28 cellular contexts compared by ENCODE assay signal in genomic region chr2:134129900-134130537, GRCh38.
"Had no signal": no experiment of that assay in that cellular context is flagged by ENCODE, and none has a peak within 500 bp of the region (broad histone marks: within the 10 kb centered on the region; RNA-seq: fewer than 3 reads in every experiment).

No MANE protein-coding gene starts in this region.

- ATAC-seq: activated CD8-positive, alpha-beta memory T cell treated with anti-CD3 and anti-CD28 coated beads, Interleukin-2, amount 10 ng/mL, durations not matched to agents 7 days and 5 days; activated T-cell treated with anti-CD3 and anti-CD28 coated beads, Interleukin-2, amount 50 U/mL, for 72 hours; activated T-helper 17 cell treated with anti-CD3 and anti-CD28 coated beads, Interleukin-2, amount 50 U/mL, for 72 hours; PC-3; Right ventricle myocardium inferior; WTC11 had no signal

- DNase-seq: activated CD4-positive, alpha-beta memory T cell treated with anti-CD3 and anti-CD28 coated beads for 36 hours; activated CD4-positive, alpha-beta T cell treated with anti-CD3 and anti-CD28 coated beads for 4 hours; activated CD4-positive, alpha-beta T cell treated with anti-CD3 and anti-CD28 coated beads, Interleukin-2, amount 50 U/mL, for 1 hour; activated CD4-positive, CD25-positive, alpha-beta regulatory T cell treated with anti-CD3 and anti-CD28 coated beads, Interleukin-2, amount 50 U/mL, for 72 hours; activated CD8-positive, alpha-beta memory T cell treated with anti-CD3 and anti-CD28 coated beads, Interleukin-2, amount 10 ng/mL, durations not matched to agents 7 days and 5 days; activated effector memory CD4-positive, alpha-beta T cell treated with anti-CD3 and anti-CD28 coated beads, Interleukin-2, amount 50 U/mL, for 16 hours; activated naive CD4-positive, alpha-beta T cell; activated naive CD4-positive, alpha-beta T cell treated with anti-CD3 and anti-CD28 coated beads, Interleukin-2, amount 50 U/mL, for 16 hours; activated naive CD8-positive, alpha-beta T cell treated with anti-CD3 and anti-CD28 coated beads for 36 hours; activated T-cell treated with anti-CD3 and anti-CD28 coated beads, Interleukin-2, amount 50 U/mL, for 1 hour; activated T-cell treated with anti-CD3 and anti-CD28 coated beads, Interleukin-2, amount 50 U/mL, for 72 hours; amniotic stem cell; MM.1S; NCI-H1092; NCI-H1436 treated with DMSO at 0.1 percent for 48 hours; NCI-H1694 treated with DMSO at 0.1 percent for 48 hours; NCI-H2029; NCI-H345; NCI-H510A; NCI-H526; NCI-H748 treated with DMSO at 0.1 percent for 48 hours; NK-92 treated with Interleukin-12 subunit alpha and Interleukin-12 subunit beta, amount 100 ng/mL, for 24 hours; PC-3; Peyer's patch; T1000 had no signal

- H3K27me3 Mint-ChIP-seq: activated CD4-positive, alpha-beta memory T cell treated with anti-CD3 and anti-CD28 coated beads for 36 hours; activated CD8-positive, alpha-beta memory T cell treated with anti-CD3 and anti-CD28 coated beads, Interleukin-2, amount 10 ng/mL, durations not matched to agents 7 days and 5 days; activated naive CD8-positive, alpha-beta T cell treated with anti-CD3 and anti-CD28 coated beads for 36 hours; activated T-helper 17 cell treated with anti-CD3 and anti-CD28 coated beads, Interleukin-2, amount 50 U/mL, for 72 hours had no signal

- H3K9me3 Mint-ChIP-seq: activated CD4-positive, alpha-beta memory T cell treated with anti-CD3 and anti-CD28 coated beads for 36 hours; activated naive CD8-positive, alpha-beta T cell treated with anti-CD3 and anti-CD28 coated beads for 36 hours; activated T-cell treated with anti-CD3 and anti-CD28 coated beads, Interleukin-2, amount 50 U/mL, for 72 hours; activated T-helper 17 cell treated with anti-CD3 and anti-CD28 coated beads, Interleukin-2, amount 50 U/mL, for 72 hours had no signal

- H3K27ac Mint-ChIP-seq: activated CD4-positive, alpha-beta memory T cell treated with anti-CD3 and anti-CD28 coated beads for 36 hours; activated CD8-positive, alpha-beta memory T cell treated with anti-CD3 and anti-CD28 coated beads, Interleukin-2, amount 10 ng/mL, durations not matched to agents 7 days and 5 days; activated naive CD8-positive, alpha-beta T cell treated with anti-CD3 and anti-CD28 coated beads for 36 hours; activated T-helper 17 cell treated with anti-CD3 and anti-CD28 coated beads, Interleukin-2, amount 50 U/mL, for 72 hours had no signal

- H3K4me3 Mint-ChIP-seq: activated CD4-positive, alpha-beta memory T cell treated with anti-CD3 and anti-CD28 coated beads for 36 hours; activated CD8-positive, alpha-beta memory T cell treated with anti-CD3 and anti-CD28 coated beads, Interleukin-2, amount 10 ng/mL, durations not matched to agents 7 days and 5 days; activated naive CD8-positive, alpha-beta T cell treated with anti-CD3 and anti-CD28 coated beads for 36 hours; activated T-cell treated with anti-CD3 and anti-CD28 coated beads, Interleukin-2, amount 50 U/mL, for 72 hours; activated T-helper 17 cell treated with anti-CD3 and anti-CD28 coated beads, Interleukin-2, amount 50 U/mL, for 72 hours; WTC11 had no signal
